ENCODE assay signal across 9 cellular contexts in the genomic region with DNA sequence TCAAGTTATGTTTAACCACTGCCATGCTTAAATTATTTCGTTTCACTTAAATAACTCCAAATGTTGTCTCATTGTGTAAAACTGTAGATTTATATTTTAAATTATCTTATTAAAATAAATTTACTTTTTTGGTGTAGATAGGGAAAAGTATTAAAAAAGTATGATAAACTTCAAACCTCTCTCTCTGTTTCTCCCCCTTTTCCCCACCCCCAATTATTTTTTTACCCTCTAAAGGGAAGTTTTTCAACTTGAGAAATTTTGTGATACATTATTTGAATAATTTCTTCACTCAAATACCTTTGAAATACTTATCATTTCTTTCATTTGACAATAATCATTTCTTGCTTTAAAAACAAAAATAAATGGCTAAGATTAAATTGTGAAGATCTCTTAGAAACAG.
"Had no signal": no experiment of that assay in that cellular context is flagged by ENCODE, and none has a peak within 500 bp of the region (broad histone marks: within the 10 kb centered on the region; RNA-seq: fewer than 3 reads in every experiment).

No MANE protein-coding gene starts in this region.

- H2AFZ ChIP-seq: GM23248 had no signal

- H3K27ac ChIP-seq: GM23248, HL-60 had no signal

- H3K9me3 ChIP-seq: HAP-1 had no signal

- H3K36me3 ChIP-seq: HAP-1 had no signal

- H3K4me3 ChIP-seq: GM23248, HAP-1 had no signal

- DNase-seq: GM23248, GOT3, H7, HFFc6, IMR-90, KBM-7 had no signal

- ATAC-seq: HCT116 had no signal

- H3K9ac ChIP-seq: GM23248 had no signal
